ENCODE assay signal across 25 cellular contexts in the genomic region with DNA sequence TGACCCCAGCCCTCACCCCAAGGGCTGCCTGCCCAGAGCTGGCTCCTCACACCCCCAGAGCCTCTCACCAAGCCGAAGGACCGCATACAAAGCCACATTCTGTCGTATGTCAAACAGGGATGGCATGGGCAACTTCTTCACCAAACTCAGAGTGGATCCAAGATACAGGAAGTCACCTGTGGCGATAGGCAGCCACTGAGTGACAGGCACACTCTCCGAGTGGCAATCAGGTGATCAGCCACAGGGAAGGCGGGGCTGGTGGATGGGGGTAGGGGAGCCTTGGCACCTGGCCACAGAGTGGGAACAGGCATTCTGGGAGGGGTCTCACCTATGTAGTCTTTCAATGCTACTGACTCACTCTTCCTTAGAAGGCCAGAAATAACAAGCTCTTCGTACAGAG. TPM values are rescaled to one million over a fixed set of nuclear protein-coding genes. Genes with fewer than 3 reads are reported as not detected.
DNase-seq lines count a peak whose midpoint lies in the region; ATAC-seq lines count a peak whose summit lies in the region.
"Had no signal": no experiment of that assay in that cellular context is flagged by ENCODE, and none has a peak within 500 bp of the region (broad histone marks: within the 10 kb centered on the region; RNA-seq: fewer than 3 reads in every experiment).

No MANE protein-coding gene starts in this region.

- H3K27me3 Mint-ChIP-seq in activated naive CD8-positive, alpha-beta T cell treated with anti-CD3 and anti-CD28 coated beads, Interleukin-2, amount 10 ng/mL, durations not matched to agents 7 days and 5 days, result peaks cover 19% of the 10 kb centered on the region
- peaks cover 8% of the 10 kb centered on the region for H3K27me3 Mint-ChIP-seq in activated naive CD8-positive, alpha-beta T cell treated with anti-CD3 and anti-CD28 coated beads for 36 hours
- H3K27me3 Mint-ChIP-seq in activated T-helper 17 cell treated with anti-CD3 and anti-CD28 coated beads, Interleukin-2, amount 50 U/mL, for 72 hours, result no peaks in the 10 kb centered on the region
- H3K27me3 Mint-ChIP-seq in memory B cell, result peaks cover 17% of the 10 kb centered on the region
- H3K27me3 Mint-ChIP-seq: CD4-positive, alpha-beta memory T cell had no signal

- ATAC-seq in activated naive CD8-positive, alpha-beta T cell treated with anti-CD3 and anti-CD28 coated beads, Interleukin-2, amount 10 ng/mL, durations not matched to agents 7 days and 5 days (ENCODE audit: low read depth), result peak; percentile 52
- peak; percentile 35 for ATAC-seq in activated T-helper 17 cell treated with anti-CD3 and anti-CD28 coated beads, Interleukin-2, amount 50 U/mL, for 72 hours (replicated peaks)
- ATAC-seq in memory B cell (ENCODE audit: low read depth), result peak; percentile 31
- ATAC-seq: HCT116, PC-3, SK-N-SH treated with all-trans-retinoic acid at 6 μM for 48 hours had no signal

- H3K27ac Mint-ChIP-seq in activated naive CD8-positive, alpha-beta T cell treated with anti-CD3 and anti-CD28 coated beads, Interleukin-2, amount 10 ng/mL, durations not matched to agents 7 days and 5 days, result no peak overlapping the region
- no peak overlapping the region for H3K27ac Mint-ChIP-seq in activated naive CD8-positive, alpha-beta T cell treated with anti-CD3 and anti-CD28 coated beads for 36 hours
- peak overlapping the region; percentile 61 for H3K27ac Mint-ChIP-seq in activated T-helper 17 cell treated with anti-CD3 and anti-CD28 coated beads, Interleukin-2, amount 50 U/mL, for 72 hours
- H3K27ac Mint-ChIP-seq in memory B cell, result no peak overlapping the region
- H3K27ac Mint-ChIP-seq: IgD-negative memory B cell had no signal

- no peaks in the 10 kb centered on the region for H3K36me3 Mint-ChIP-seq in activated naive CD8-positive, alpha-beta T cell treated with anti-CD3 and anti-CD28 coated beads, Interleukin-2, amount 10 ng/mL, durations not matched to agents 7 days and 5 days
- no peaks in the 10 kb centered on the region for H3K36me3 Mint-ChIP-seq in activated naive CD8-positive, alpha-beta T cell treated with anti-CD3 and anti-CD28 coated beads for 36 hours
- H3K36me3 Mint-ChIP-seq in activated T-helper 17 cell treated with anti-CD3 and anti-CD28 coated beads, Interleukin-2, amount 50 U/mL, for 72 hours (ENCODE audit: low read depth), result no peaks in the 10 kb centered on the region
- no peaks in the 10 kb centered on the region for H3K36me3 Mint-ChIP-seq in memory B cell
- H3K36me3 Mint-ChIP-seq: CD4-positive, alpha-beta memory T cell; IgD-negative memory B cell had no signal

- no peak overlapping the region for H3K4me3 Mint-ChIP-seq in activated naive CD8-positive, alpha-beta T cell treated with anti-CD3 and anti-CD28 coated beads, Interleukin-2, amount 10 ng/mL, durations not matched to agents 7 days and 5 days
- H3K4me3 Mint-ChIP-seq in activated naive CD8-positive, alpha-beta T cell treated with anti-CD3 and anti-CD28 coated beads for 36 hours, result no peak overlapping the region
- H3K4me3 Mint-ChIP-seq in activated T-helper 17 cell treated with anti-CD3 and anti-CD28 coated beads, Interleukin-2, amount 50 U/mL, for 72 hours, result no peak overlapping the region
- H3K4me3 Mint-ChIP-seq in memory B cell, result no peak overlapping the region
- H3K4me3 Mint-ChIP-seq: IgD-negative memory B cell had no signal

- peaks cover 10% of the 10 kb centered on the region for H3K4me1 Mint-ChIP-seq in activated naive CD8-positive, alpha-beta T cell treated with anti-CD3 and anti-CD28 coated beads, Interleukin-2, amount 10 ng/mL, durations not matched to agents 7 days and 5 days
- no peaks in the 10 kb centered on the region for H3K4me1 Mint-ChIP-seq in activated naive CD8-positive, alpha-beta T cell treated with anti-CD3 and anti-CD28 coated beads for 36 hours
- peaks cover 9% of the 10 kb centered on the region for H3K4me1 Mint-ChIP-seq in activated T-helper 17 cell treated with anti-CD3 and anti-CD28 coated beads, Interleukin-2, amount 50 U/mL, for 72 hours
- H3K4me1 Mint-ChIP-seq in memory B cell, result peaks cover 5% of the 10 kb centered on the region
- H3K4me1 Mint-ChIP-seq: IgD-negative memory B cell had no signal

- H3K9me3 Mint-ChIP-seq in activated naive CD8-positive, alpha-beta T cell treated with anti-CD3 and anti-CD28 coated beads, Interleukin-2, amount 10 ng/mL, durations not matched to agents 7 days and 5 days, result no peaks in the 10 kb centered on the region
- H3K9me3 Mint-ChIP-seq in activated naive CD8-positive, alpha-beta T cell treated with anti-CD3 and anti-CD28 coated beads for 36 hours, result no peaks in the 10 kb centered on the region
- no peaks in the 10 kb centered on the region for H3K9me3 Mint-ChIP-seq in activated T-helper 17 cell treated with anti-CD3 and anti-CD28 coated beads, Interleukin-2, amount 50 U/mL, for 72 hours
- no peaks in the 10 kb centered on the region for H3K9me3 Mint-ChIP-seq in memory B cell
- H3K9me3 Mint-ChIP-seq: CD4-positive, alpha-beta memory T cell had no signal

- DNase-seq in activated naive CD8-positive, alpha-beta T cell treated with anti-CD3 and anti-CD28 coated beads, Interleukin-2, amount 10 ng/mL, durations not matched to agents 7 days and 5 days, result no peak
- no peak for DNase-seq in activated naive CD8-positive, alpha-beta T cell treated with anti-CD3 and anti-CD28 coated beads for 36 hours
- no peak for DNase-seq in memory B cell (ENCODE audit: low spot score in 2 of 2)
- no peak for DNase-seq in activated T-cell treated with anti-CD3 and anti-CD28 coated beads, Interleukin-2, amount 50 U/mL, for 48 hours
- DNase-seq in NCI-H1417 (lab: John Stamatoyannopoulos, UW), result no peak
- no peak for DNase-seq in AG08395 (ENCODE audit: low spot score)
- DNase-seq: AML-193; Caco-2; CD4-positive, alpha-beta memory T cell; GOT3; Karpas-422; NCI-H1092 treated with DMSO at 0.1 percent for 48 hours; NCI-H1436 treated with DMSO at 0.1 percent for 48 hours; NCI-H187 treated with DMSO at 0.1 percent for 48 hours; NCI-H2171 treated with DMSO at 0.1 percent for 48 hours; NCI-H446; NCI-H524 treated with DMSO at 0.1 percent for 48 hours; NCI-H774; NK-92 treated with Interleukin-12 subunit alpha and Interleukin-12 subunit beta, amount 100 ng/mL, for 24 hours; PC-3; SJCRH30 had no signal

- POLR2A ChIA-PET in activated naive CD8-positive, alpha-beta T cell treated with anti-CD3 and anti-CD28 coated beads, Interleukin-2, amount 10 ng/mL, durations not matched to agents 7 days and 5 days (lab: Charles Lee), result no interaction called here

RNA-seq across cellular contexts. Expression of a gene that starts 7.1 kb away (rescaled TPM):
- not detected for total RNA-seq in activated naive CD8-positive, alpha-beta T cell treated with anti-CD3 and anti-CD28 coated beads, Interleukin-2, amount 10 ng/mL, durations not matched to agents 7 days and 5 days
- not detected for total RNA-seq in activated naive CD8-positive, alpha-beta T cell treated with anti-CD3 and anti-CD28 coated beads for 36 hours
- not detected for total RNA-seq in activated T-helper 17 cell treated with anti-CD3 and anti-CD28 coated beads, Interleukin-2, amount 50 U/mL, for 72 hours
- total RNA-seq: Caco-2; CD4-positive, alpha-beta memory T cell; PC-3; SJCRH30 had no signal

RNA-seq across cellular contexts. Expression of a gene that starts 16.1 kb away (rescaled TPM):
- total RNA-seq in activated naive CD8-positive, alpha-beta T cell treated with anti-CD3 and anti-CD28 coated beads, Interleukin-2, amount 10 ng/mL, durations not matched to agents 7 days and 5 days, result 1 to 10 TPM; 1.6 to 2.2 TPM
- total RNA-seq in activated naive CD8-positive, alpha-beta T cell treated with anti-CD3 and anti-CD28 coated beads for 36 hours, result not detected
- total RNA-seq in activated T-helper 17 cell treated with anti-CD3 and anti-CD28 coated beads, Interleukin-2, amount 50 U/mL, for 72 hours, result 1 to 10 TPM in 1 of 2 donors, not detected in 1; 1.2 TPM
- total RNA-seq: Caco-2, PC-3, SJCRH30 had no signal

RNA-seq across cellular contexts. Expression of a gene that starts 26.7 kb away (rescaled TPM):
- not detected for total RNA-seq in activated naive CD8-positive, alpha-beta T cell treated with anti-CD3 and anti-CD28 coated beads, Interleukin-2, amount 10 ng/mL, durations not matched to agents 7 days and 5 days
- not detected for total RNA-seq in activated naive CD8-positive, alpha-beta T cell treated with anti-CD3 and anti-CD28 coated beads for 36 hours
- total RNA-seq in activated T-helper 17 cell treated with anti-CD3 and anti-CD28 coated beads, Interleukin-2, amount 50 U/mL, for 72 hours, result 1 to 10 TPM in 1 of 2 donors, not detected in 1; 1.2 TPM
- total RNA-seq: Caco-2; CD4-positive, alpha-beta memory T cell; PC-3 had no signal

RNA-seq across cellular contexts. Expression of a gene that starts 32.8 kb away (rescaled TPM):
- 10 to 100 TPM; 29.5 to 31.2 TPM for total RNA-seq in activated naive CD8-positive, alpha-beta T cell treated with anti-CD3 and anti-CD28 coated beads, Interleukin-2, amount 10 ng/mL, durations not matched to agents 7 days and 5 days
- total RNA-seq in activated naive CD8-positive, alpha-beta T cell treated with anti-CD3 and anti-CD28 coated beads for 36 hours, result 10 to 100 TPM; 85.2 to 87.5 TPM
- total RNA-seq in activated T-helper 17 cell treated with anti-CD3 and anti-CD28 coated beads, Interleukin-2, amount 50 U/mL, for 72 hours, result 10 to 100 TPM; 26.9 to 55.2 TPM

RNA-seq across cellular contexts. Expression of a gene that starts 38.1 kb away (rescaled TPM):
- 10 to 100 TPM; 44.3 to 48.4 TPM for total RNA-seq in activated naive CD8-positive, alpha-beta T cell treated with anti-CD3 and anti-CD28 coated beads, Interleukin-2, amount 10 ng/mL, durations not matched to agents 7 days and 5 days
- total RNA-seq in activated naive CD8-positive, alpha-beta T cell treated with anti-CD3 and anti-CD28 coated beads for 36 hours, result 10 to 100 TPM; 24.5 to 25.1 TPM
- total RNA-seq in activated T-helper 17 cell treated with anti-CD3 and anti-CD28 coated beads, Interleukin-2, amount 50 U/mL, for 72 hours, result 10 to 100 TPM; 31.3 to 36.3 TPM
